In genomic region chr11:100948936-100949335, GRCh38 we compare ENCODE assay signal across 21 cellular contexts.
"Had no signal": no experiment of that assay in that cellular context is flagged by ENCODE, and none has a peak within 500 bp of the region (broad histone marks: within the 10 kb centered on the region; RNA-seq: fewer than 3 reads in every experiment).

No MANE protein-coding gene starts in this region.

- ATAC-seq: effector memory CD8-positive, alpha-beta T cell; gastrocnemius medialis; heart right ventricle; left colon; left lung; left ventricle myocardium superior; lower lobe of right lung; naive thymus-derived CD4-positive, alpha-beta T cell had no signal

- DNase-seq: effector CD8-positive, alpha-beta T cell; effector memory CD8-positive, alpha-beta T cell; endodermal cell; foreskin fibroblast; foreskin melanocyte; gastrocnemius medialis; glutamatergic neuron; head of caudate nucleus; heart right ventricle; hippocampal formation; islet precursor cell; kidney; kidney glomerular epithelial cell; left colon; left lung; left ventricle myocardium superior; lower lobe of right lung; mesenchymal stem cell; naive thymus-derived CD4-positive, alpha-beta T cell had no signal

- H3K4me3 ChIP-seq: coronary artery, esophagus muscularis mucosa, gastrocnemius medialis, heart right ventricle, left lung, lower lobe of right lung had no signal
